Comparison of ENCODE assay signal across 15 cellular contexts in genomic region chr17:29388937-29389336, GRCh38. TPM values are rescaled to one million over a fixed set of nuclear protein-coding genes. Genes with fewer than 3 reads are reported as not detected.
DNase-seq lines count a peak whose midpoint lies in the region; ATAC-seq and TF ChIP-seq lines count a peak whose summit lies in the region.
"Had no signal": no experiment of that assay in that cellular context is flagged by ENCODE, and none has a peak within 500 bp of the region (broad histone marks: within the 10 kb centered on the region; RNA-seq: fewer than 3 reads in every experiment).

No MANE protein-coding gene starts in this region.

- H3K36me3 Mint-ChIP-seq in WTC11 (no peaks in the 10 kb centered on the region), memory B cell (no peaks in the 10 kb centered on the region)

- TF ChIP-seq CTCF in WTC11 (IDR thresholded peaks at IDR 0.05), result no peak

- no peak overlapping the region for H3K27ac Mint-ChIP-seq in stimulated activated naive CD8-positive, alpha-beta T cell treated with anti-CD3 and anti-CD28 coated beads, Interleukin-15, amount 100 ng/mL, for 72 hours
- H3K27ac Mint-ChIP-seq in WTC11 (no peak overlapping the region), memory B cell (no peak overlapping the region)

- POLR2A ChIA-PET in WTC11 (lab: Charles Lee), result no interaction called here

- H3K9me3 Mint-ChIP-seq in stimulated activated naive CD8-positive, alpha-beta T cell treated with anti-CD3 and anti-CD28 coated beads, Interleukin-15, amount 100 ng/mL, for 72 hours, result no peaks in the 10 kb centered on the region
- no peaks in the 10 kb centered on the region for H3K9me3 Mint-ChIP-seq in WTC11
- no peaks in the 10 kb centered on the region for H3K9me3 Mint-ChIP-seq in memory B cell
- H3K9me3 Mint-ChIP-seq: HFFc6 had no signal

- DNase-seq in stimulated activated naive CD8-positive, alpha-beta T cell treated with anti-CD3 and anti-CD28 coated beads, Interleukin-15, amount 100 ng/mL, for 72 hours, result no peak
- no peak for DNase-seq in stimulated activated naive CD8-positive, alpha-beta T cell treated with anti-CD3 and anti-CD28 coated beads, Interleukin-15, Interleukin-2, amounts not matched to agents 100 U/mL and 50 U/mL, for 24 hours
- DNase-seq in WTC11 (ENCODE audit: low spot score) (no peak), memory B cell (ENCODE audit: low spot score in 2 of 2) (no peak), Right ventricle myocardium superior (no peak), NCI-H82 (lab: John Stamatoyannopoulos, UW) (no peak), DMS153 (lab: John Stamatoyannopoulos, UW) (no peak)
- DNase-seq: activated CD4-positive, alpha-beta T cell treated with anti-CD3 and anti-CD28 coated beads for 48 hours; DMS53; foreskin melanocyte; HFFc6; MV-4-11; NCI-H2029; NCI-H510A; stimulated activated CD4-positive, alpha-beta T cell treated with anti-CD3 and anti-CD28 coated beads, Interleukin-15, amount 100 ng/mL, for 24 hours had no signal

- H3K4me1 Mint-ChIP-seq in stimulated activated naive CD8-positive, alpha-beta T cell treated with anti-CD3 and anti-CD28 coated beads, Interleukin-15, amount 100 ng/mL, for 72 hours, result peaks cover 47% of the 10 kb centered on the region
- H3K4me1 Mint-ChIP-seq in WTC11 (peaks cover 32% of the 10 kb centered on the region), memory B cell (peaks cover 18% of the 10 kb centered on the region)

- intact Hi-C loops in Right ventricle myocardium superior (cut with DNase I), result no loop called here

- H3K27me3 Mint-ChIP-seq in stimulated activated naive CD8-positive, alpha-beta T cell treated with anti-CD3 and anti-CD28 coated beads, Interleukin-15, amount 100 ng/mL, for 72 hours, result no peaks in the 10 kb centered on the region
- no peaks in the 10 kb centered on the region for H3K27me3 Mint-ChIP-seq in WTC11 (ENCODE audit: low read depth)
- no peaks in the 10 kb centered on the region for H3K27me3 Mint-ChIP-seq in memory B cell

- ATAC-seq in stimulated activated naive CD8-positive, alpha-beta T cell treated with anti-CD3 and anti-CD28 coated beads, Interleukin-15, amount 100 ng/mL, for 72 hours, result no peak
- no peak for ATAC-seq in stimulated activated naive CD8-positive, alpha-beta T cell treated with anti-CD3 and anti-CD28 coated beads, Interleukin-15, Interleukin-2, amounts not matched to agents 100 U/mL and 50 U/mL, for 24 hours
- no peak for ATAC-seq in WTC11
- no peak for ATAC-seq in memory B cell (ENCODE audit: low read depth)
- no peak for ATAC-seq in Right ventricle myocardium superior (ENCODE audit: poor library complexity)

- CTCF ChIA-PET in WTC11 (lab: Charles Lee), result no interaction called here

- H3K4me3 Mint-ChIP-seq in stimulated activated naive CD8-positive, alpha-beta T cell treated with anti-CD3 and anti-CD28 coated beads, Interleukin-15, amount 100 ng/mL, for 72 hours, result peak overlapping the region; percentile 94
- H3K4me3 Mint-ChIP-seq in WTC11 (peak overlapping the region; percentile 30; the same call in 1 of the 2 replicates), memory B cell (peak overlapping the region; percentile 47)

TF ChIP-seq in WTC11, 78 proteins besides CTCF, POLR2A, EP300 and RAD21:
- TF ChIP-seq ATF3 (CRISPR knock-in tag; conservative IDR thresholded peaks at IDR 0.05), result no peak
- TF ChIP-seq KAT7 (CRISPR knock-in tag; IDR thresholded peaks at IDR 0.05; ENCODE audit: borderline replicate concordance), result no peak
- no peak for TF ChIP-seq ATF2 (CRISPR knock-in tag; IDR thresholded peaks at IDR 0.05; ENCODE audit: borderline replicate concordance, low read depth)
TF ChIP-seq in WTC11: peak in this region for 0.

RNA-seq across cellular contexts. Expression of gene TAOK1, which starts 1.2 kb away (rescaled TPM):
- total RNA-seq in WTC11 (2021) (86.4 to 87.1 TPM (median 86.5 TPM) in 3 replicates), Right ventricle myocardium superior (48.6 TPM)

Comparison
In these comparisons a context has a peak if more than half of its experiments do, and no peak if none do; other contexts are left out.
1. H3K4me3 Mint-ChIP-seq: peak in every context shown above with its lines; median percentile 94 in stimulated activated naive CD8-positive, alpha-beta T cell treated with anti-CD3 and anti-CD28 coated beads, Interleukin-15, amount 100 ng/mL, for 72 hours; 47 in memory B cell; 30 in WTC11.